ENCODE assay signal across 10 cellular contexts in genomic region chr1:91582431-91582921, GRCh38.
A peak's percentile ranks its signal among the peaks of the same experiment; 100 is the strongest.
DNase-seq lines count a peak whose midpoint lies in the region; ATAC-seq lines count a peak whose summit lies in the region.
"Had no signal": no experiment of that assay in that cellular context is flagged by ENCODE, and none has a peak within 500 bp of the region (broad histone marks: within the 10 kb centered on the region; RNA-seq: fewer than 3 reads in every experiment).

No MANE protein-coding gene starts in this region.

- H3K4me1 ChIP-seq in adipocyte (ENCODE audit: control insufficient read depth, insufficient read depth, low read length) (peaks cover 15% of the 10 kb centered on the region), urinary bladder (ENCODE audit: insufficient read depth) (peaks cover 1% of the 10 kb centered on the region), SJCRH30 (no peaks in the 10 kb centered on the region)

- H3K4me3 ChIP-seq in adipocyte (ENCODE audit: low read length) = peak overlapping the region; percentile 31
- H3K4me3 ChIP-seq in urinary bladder (ENCODE audit: low read depth, low read length) = no peak overlapping the region
- no peak overlapping the region for H3K4me3 ChIP-seq in SJCRH30
- H3K4me3 ChIP-seq: BLaER1 had no signal

- DNase-seq in NCI-H748 (lab: John Stamatoyannopoulos, UW; ENCODE audit: unreplicated experiment) (peak; percentile 30), NCI-H748 treated with DMSO at 0.1 percent for 48 hours (lab: John Stamatoyannopoulos, UW) (no peak), adipocyte (ENCODE audit: low read depth) (peak; percentile 85), hepatic stellate cell (ENCODE audit: low spot score) (peak; percentile 75), SJCRH30 (no peak)
- DNase-seq in NK-92 treated with Interleukin-12 subunit alpha and Interleukin-12 subunit beta, amount 100 ng/mL, for 24 hours (lab: John Stamatoyannopoulos, UW) = no peak
- DNase-seq: activated CD4-positive, alpha-beta T cell treated with anti-CD3 and anti-CD28 coated beads, Interleukin-2, amount 50 U/mL, for 48 hours had no signal

- ATAC-seq in GM21786 (IDR thresholded peaks at IDR 0.05; ENCODE audit: unreplicated experiment) = no peak

- H3K9ac ChIP-seq in adipocyte (ENCODE audit: low read length) = peak overlapping the region; percentile 72
- H3K9ac ChIP-seq: BLaER1 had no signal

- WGBS in urinary bladder = 35% methylated on average over 4 of the region's 4 CpGs

- H3K27ac ChIP-seq in urinary bladder (ENCODE audit: low read depth) (peak overlapping the region; percentile 86), SJCRH30 (no peak overlapping the region)
- H3K27ac ChIP-seq: BLaER1 had no signal

- H3K9me3 ChIP-seq in adipocyte (ENCODE audit: control insufficient read depth, low read length) (no peaks in the 10 kb centered on the region), SJCRH30 (replicated peaks) (no peaks in the 10 kb centered on the region)

- H3K36me3 ChIP-seq in adipocyte (ENCODE audit: control insufficient read depth, insufficient read depth, low read length, severe bottlenecking) (no peaks in the 10 kb centered on the region), urinary bladder (ENCODE audit: insufficient read depth) (no peaks in the 10 kb centered on the region), SJCRH30 (no peaks in the 10 kb centered on the region)
- H3K36me3 ChIP-seq: BLaER1 had no signal

- H3K27me3 ChIP-seq in adipocyte (replicated peaks; ENCODE audit: control insufficient read depth, insufficient read depth, low read length) (no peaks in the 10 kb centered on the region), SJCRH30 (no peaks in the 10 kb centered on the region)
- H3K27me3 ChIP-seq: BLaER1 had no signal

Comparison
In these comparisons a context has a peak if more than half of its experiments do, and no peak if none do; other contexts are left out.
1. DNase-seq: peak in NCI-H748 (single experiment), adipocyte (single experiment) and hepatic stellate cell (single experiment); none in NCI-H748 treated with DMSO at 0.1 percent for 48 hours (single experiment), SJCRH30 (0 of 2) and NK-92 treated with Interleukin-12 subunit alpha and Interleukin-12 subunit beta, amount 100 ng/mL, for 24 hours (single experiment).